Comparison of ENCODE assay signal across 20 cellular contexts in genomic region chr3:28234454-28234853, GRCh38. TPM values are rescaled to one million over a fixed set of nuclear protein-coding genes. Genes with fewer than 3 reads are reported as not detected.
DNase-seq lines count a peak whose midpoint lies in the region; ATAC-seq and TF ChIP-seq lines count a peak whose summit lies in the region.
"Had no signal": no experiment of that assay in that cellular context is flagged by ENCODE, and none has a peak within 500 bp of the region (broad histone marks: within the 10 kb centered on the region; RNA-seq: fewer than 3 reads in every experiment).

No MANE protein-coding gene starts in this region.

- no peaks in the 10 kb centered on the region for H3K79me2 ChIP-seq in PC-3 (ENCODE audit: low read length)

- no peaks in the 10 kb centered on the region for H3F3A ChIP-seq in PC-3 (ENCODE audit: low read length, unreplicated experiment)

- H3K36me3 ChIP-seq in CD8-positive, alpha-beta memory T cell (ENCODE audit: insufficient read depth, low read length) = no peaks in the 10 kb centered on the region
- H3K36me3 ChIP-seq in PC-3 (ENCODE audit: low read depth, low read length) = no peaks in the 10 kb centered on the region
- H3K36me3 ChIP-seq in right atrium auricular region = no peaks in the 10 kb centered on the region
- H3K36me3 ChIP-seq in lower lobe of right lung = no peaks in the 10 kb centered on the region
- H3K36me3 ChIP-seq: BLaER1 had no signal

- H3K4me1 ChIP-seq in CD8-positive, alpha-beta memory T cell (ENCODE audit: insufficient read depth, low read length) = peaks cover 8% of the 10 kb centered on the region
- H3K4me1 ChIP-seq in PC-3 (ENCODE audit: insufficient read depth, low read length) (no peaks in the 10 kb centered on the region), right atrium auricular region (no peaks in the 10 kb centered on the region), lower lobe of right lung (no peaks in the 10 kb centered on the region)

- H3K9me3 ChIP-seq in CD8-positive, alpha-beta memory T cell (ENCODE audit: low read length) = no peaks in the 10 kb centered on the region
- no peaks in the 10 kb centered on the region for H3K9me3 ChIP-seq in PC-3 (ENCODE audit: low read length)
- H3K9me3 ChIP-seq in right atrium auricular region = no peaks in the 10 kb centered on the region
- no peaks in the 10 kb centered on the region for H3K9me3 ChIP-seq in lower lobe of right lung
- H3K9me3 ChIP-seq: BLaER1 had no signal

- intact Hi-C loops in PC-3 (cut with micrococcal nuclease) = no loop called here
- intact Hi-C loops in lower lobe of right lung (cut with DNase I) = no loop called here

- no peaks in the 10 kb centered on the region for H3K9me2 ChIP-seq in PC-3 (replicated peaks; ENCODE audit: low read length)

- TF ChIP-seq CTCF in PC-3 (conservative IDR thresholded peaks at IDR 0.05; ENCODE audit: low read depth, low read length) = no peak
- TF ChIP-seq CTCF in right atrium auricular region (IDR thresholded peaks at IDR 0.05) = no peak
- no peak for TF ChIP-seq CTCF in lower lobe of right lung (IDR thresholded peaks at IDR 0.05)

- no peaks in the 10 kb centered on the region for H4K20me1 ChIP-seq in PC-3 (ENCODE audit: low read length)
- H4K20me1 ChIP-seq: BLaER1 had no signal

- H3K4me2 ChIP-seq in PC-3 (ENCODE audit: low read length) = no peak overlapping the region
- H3K4me2 ChIP-seq: BLaER1, GM23338 had no signal

- CTCF ChIA-PET in CD8-positive, alpha-beta memory T cell (lab: Charles Lee) = interaction anchor here (1.1 to 1.2 kb wide), 2 partner anchors 10 to 16 kb away, joined by 4 to 5 read pairs; no protein-coding TSS in a partner anchor
- CTCF ChIA-PET in PC-3 (lab: Charles Lee) = no interaction called here

- H3K9me3 Mint-ChIP-seq in CD8-positive, alpha-beta memory T cell = peaks cover 0 to 5% (median 0%) of the 10 kb centered on the region in 5 donors
- no peaks in the 10 kb centered on the region for H3K9me3 Mint-ChIP-seq in effector memory CD8-positive, alpha-beta T cell
- H3K9me3 Mint-ChIP-seq in natural killer cell treated with Interleukin-12 subunit alpha and Interleukin-12 subunit beta and Interleukin-15 and Interleukin-18, amount 100 ng/mL, for 72 hours = peaks cover 8% of the 10 kb centered on the region
- H3K9me3 Mint-ChIP-seq: CD8-positive, alpha-beta T cell; GM23338 had no signal

- ATAC-seq in GM18867 (IDR thresholded peaks at IDR 0.05; ENCODE audit: unreplicated experiment) = peak; percentile 41
- peak; percentile 87 for ATAC-seq in effector memory CD8-positive, alpha-beta T cell (replicated peaks)
- peak in 1 of 2 donors; percentile 36 for ATAC-seq in natural killer cell treated with Interleukin-12 subunit alpha and Interleukin-12 subunit beta and Interleukin-15 and Interleukin-18, amount 100 ng/mL, for 72 hours
- ATAC-seq in PC-3 = no peak
- no peak for ATAC-seq in lower lobe of right lung
- ATAC-seq: CD8-positive, alpha-beta T cell; GM23338 had no signal

- H3K27me3 ChIP-seq in CD8-positive, alpha-beta memory T cell (ENCODE audit: insufficient read depth, low read length, poor library complexity, severe bottlenecking) = no peaks in the 10 kb centered on the region
- H3K27me3 ChIP-seq in PC-3 (ENCODE audit: low read length) (no peaks in the 10 kb centered on the region), right atrium auricular region (no peaks in the 10 kb centered on the region), lower lobe of right lung (ENCODE audit: low read depth) (no peaks in the 10 kb centered on the region)
- H3K27me3 ChIP-seq: BLaER1 had no signal

- no peak overlapping the region for H3K4me3 ChIP-seq in CD8-positive, alpha-beta memory T cell (ENCODE audit: low read length)
- H3K4me3 ChIP-seq in PC-3 (ENCODE audit: low read length) (no peak overlapping the region), right atrium auricular region (no peak overlapping the region), lower lobe of right lung (no peak overlapping the region)
- H3K4me3 ChIP-seq: BLaER1, GM23338 had no signal

- peaks cover 0 to 3% (median 2%) of the 10 kb centered on the region in 3 donors for H3K36me3 Mint-ChIP-seq in CD8-positive, alpha-beta memory T cell
- no peaks in the 10 kb centered on the region for H3K36me3 Mint-ChIP-seq in effector memory CD8-positive, alpha-beta T cell (ENCODE audit: insufficient read depth)
- H3K36me3 Mint-ChIP-seq in natural killer cell treated with Interleukin-12 subunit alpha and Interleukin-12 subunit beta and Interleukin-15 and Interleukin-18, amount 100 ng/mL, for 72 hours = peaks cover 5% of the 10 kb centered on the region
- H3K36me3 Mint-ChIP-seq: CD4-positive, CD25-positive, alpha-beta regulatory T cell; CD8-positive, alpha-beta T cell had no signal

- H3K4me3 Mint-ChIP-seq in CD8-positive, alpha-beta memory T cell = peak overlapping the region in 5 of 7 donors; percentile 29 to 65 (median 53)
- H3K4me3 Mint-ChIP-seq in effector memory CD8-positive, alpha-beta T cell = peak overlapping the region; percentile 30 to 54
- peak overlapping the region; percentile 13 for H3K4me3 Mint-ChIP-seq in natural killer cell treated with Interleukin-12 subunit alpha and Interleukin-12 subunit beta and Interleukin-15 and Interleukin-18, amount 100 ng/mL, for 72 hours
- H3K4me3 Mint-ChIP-seq: B cell; CD4-positive, CD25-positive, alpha-beta regulatory T cell; CD8-positive, alpha-beta T cell; GM23338 had no signal

- H3K27ac ChIP-seq in CD8-positive, alpha-beta memory T cell (ENCODE audit: low read depth, low read length) = no peak overlapping the region
- H3K27ac ChIP-seq in PC-3 (ENCODE audit: low read length) (no peak overlapping the region), right atrium auricular region (no peak overlapping the region), lower lobe of right lung (no peak overlapping the region)
- H3K27ac ChIP-seq: 22Rv1, BLaER1, C4-2B had no signal

- DNase-seq in CD8-positive, alpha-beta memory T cell = no peak
- DNase-seq in effector memory CD8-positive, alpha-beta T cell = no peak
- DNase-seq in natural killer cell treated with Interleukin-12 subunit alpha and Interleukin-12 subunit beta and Interleukin-15 and Interleukin-18, amount 100 ng/mL, for 72 hours (ENCODE audit: low spot score) = no peak
- DNase-seq in NCI-H1105 (lab: John Stamatoyannopoulos, UW) (no peak), PC-3 (no peak), right atrium auricular region (ENCODE audit: low spot score) (no peak), lower lobe of right lung (no peak)
- DNase-seq: CD4-positive, CD25-positive, alpha-beta regulatory T cell; CD8-positive, alpha-beta T cell; DMS 273 treated with DMSO at 0.1 percent for 48 hours; DMS79; EL; GDM1; HCEC 1CT had no signal

- peaks cover 72 to 84% (median 81%) of the 10 kb centered on the region in 3 donors for H3K4me1 Mint-ChIP-seq in CD8-positive, alpha-beta memory T cell
- peaks cover 43 to 66% of the 10 kb centered on the region in 2 donors for H3K4me1 Mint-ChIP-seq in effector memory CD8-positive, alpha-beta T cell (ENCODE audit: low read depth in 2 of 2)
- H3K4me1 Mint-ChIP-seq in natural killer cell treated with Interleukin-12 subunit alpha and Interleukin-12 subunit beta and Interleukin-15 and Interleukin-18, amount 100 ng/mL, for 72 hours (ENCODE audit: low read depth in 2 of 2) = peaks cover 24 to 37% of the 10 kb centered on the region in 2 donors
- H3K4me1 Mint-ChIP-seq: B cell had no signal

- peak overlapping the region in 7 of 8 donors; percentile 19 to 88 (median 38) for H3K27ac Mint-ChIP-seq in CD8-positive, alpha-beta memory T cell
- H3K27ac Mint-ChIP-seq in effector memory CD8-positive, alpha-beta T cell = peak overlapping the region; percentile 6
- peak overlapping the region; percentile 19 to 74 for H3K27ac Mint-ChIP-seq in natural killer cell treated with Interleukin-12 subunit alpha and Interleukin-12 subunit beta and Interleukin-15 and Interleukin-18, amount 100 ng/mL, for 72 hours
- H3K27ac Mint-ChIP-seq: B cell; CD4-positive, CD25-positive, alpha-beta regulatory T cell; CD8-positive, alpha-beta T cell; GM23338 had no signal

- H3K27me3 Mint-ChIP-seq in CD8-positive, alpha-beta memory T cell = no peaks in the 10 kb centered on the region
- H3K27me3 Mint-ChIP-seq in effector memory CD8-positive, alpha-beta T cell = no peaks in the 10 kb centered on the region
- peaks cover 0 to 2% of the 10 kb centered on the region in 2 donors for H3K27me3 Mint-ChIP-seq in natural killer cell treated with Interleukin-12 subunit alpha and Interleukin-12 subunit beta and Interleukin-15 and Interleukin-18, amount 100 ng/mL, for 72 hours
- H3K27me3 Mint-ChIP-seq: CD4-positive, CD25-positive, alpha-beta regulatory T cell had no signal

- no peak overlapping the region for H3K9ac ChIP-seq in PC-3 (ENCODE audit: low read length)
- H3K9ac ChIP-seq: BLaER1 had no signal

- no peak overlapping the region for H2AFZ ChIP-seq in PC-3 (ENCODE audit: low read length)
- H2AFZ ChIP-seq: GM23338 had no signal

- POLR2A ChIA-PET in CD8-positive, alpha-beta memory T cell (lab: Charles Lee) = interaction anchor here (1.3 kb wide), 1 partner anchor 9 kb away, joined by 6 read pairs; no protein-coding TSS in a partner anchor
- POLR2A ChIA-PET in PC-3 (lab: Charles Lee; ENCODE audit: unreplicated experiment) = no interaction called here

- BruUV-seq in PC-3 (replicated peaks; lab: Mats Ljungman, UMichigan) = no TSS peak

RNA-seq across cellular contexts. Expression of gene CMC1, which starts 7.0 kb away (rescaled TPM):
- 10 to 100 TPM; 46.3 to 50.1 TPM for total RNA-seq in CD8-positive, alpha-beta memory T cell
- polyA plus RNA-seq in CD8-positive, alpha-beta memory T cell = 205 TPM
- total RNA-seq in natural killer cell treated with Interleukin-12 subunit alpha and Interleukin-12 subunit beta and Interleukin-15 and Interleukin-18, amount 100 ng/mL, for 72 hours = 10 to 100 TPM; 20.5 to 56.8 TPM
- total RNA-seq in PC-3 (2014; rRNA removed) (11.3 and 16.7 TPM in 2 replicates), right atrium auricular region (10 to 100 TPM; 27.4 to 41.8 TPM), lower lobe of right lung (23.6 TPM)

Comparison
In these comparisons a context has a peak if more than half of its experiments do, and no peak if none do; other contexts are left out.
1. ATAC-seq: peak in GM18867 (single experiment) and effector memory CD8-positive, alpha-beta T cell (single experiment); none in PC-3 (single experiment) and lower lobe of right lung (0 of 2).
2. Peak in every context shown above with its lines, with median percentiles within 50 percentile points of each other: H3K27ac Mint-ChIP-seq and H3K4me3 Mint-ChIP-seq.